Comparison of ENCODE assay signal across 1 cellular context in genomic region chr9:75896193-75896592, GRCh38.
TF ChIP-seq lines count a peak whose summit lies in the region.

No MANE protein-coding gene starts in this region.

TF ChIP-seq in GM23338, 12 proteins besides CTCF, POLR2A, EP300 and RAD21 (continued from another document):
- TF ChIP-seq ZNF462 (CRISPR knock-in tag; IDR thresholded peaks at IDR 0.05) = no peak
- no peak for TF ChIP-seq POLR2AphosphoS5 (IDR thresholded peaks at IDR 0.05; ENCODE audit: low read depth)
- no peak for TF ChIP-seq ETS1 (IDR thresholded peaks at IDR 0.05)
- no peak for TF ChIP-seq REST (IDR thresholded peaks at IDR 0.05; ENCODE audit: unreplicated experiment)
